8 cellular contexts compared by ENCODE assay signal in the genomic region with DNA sequence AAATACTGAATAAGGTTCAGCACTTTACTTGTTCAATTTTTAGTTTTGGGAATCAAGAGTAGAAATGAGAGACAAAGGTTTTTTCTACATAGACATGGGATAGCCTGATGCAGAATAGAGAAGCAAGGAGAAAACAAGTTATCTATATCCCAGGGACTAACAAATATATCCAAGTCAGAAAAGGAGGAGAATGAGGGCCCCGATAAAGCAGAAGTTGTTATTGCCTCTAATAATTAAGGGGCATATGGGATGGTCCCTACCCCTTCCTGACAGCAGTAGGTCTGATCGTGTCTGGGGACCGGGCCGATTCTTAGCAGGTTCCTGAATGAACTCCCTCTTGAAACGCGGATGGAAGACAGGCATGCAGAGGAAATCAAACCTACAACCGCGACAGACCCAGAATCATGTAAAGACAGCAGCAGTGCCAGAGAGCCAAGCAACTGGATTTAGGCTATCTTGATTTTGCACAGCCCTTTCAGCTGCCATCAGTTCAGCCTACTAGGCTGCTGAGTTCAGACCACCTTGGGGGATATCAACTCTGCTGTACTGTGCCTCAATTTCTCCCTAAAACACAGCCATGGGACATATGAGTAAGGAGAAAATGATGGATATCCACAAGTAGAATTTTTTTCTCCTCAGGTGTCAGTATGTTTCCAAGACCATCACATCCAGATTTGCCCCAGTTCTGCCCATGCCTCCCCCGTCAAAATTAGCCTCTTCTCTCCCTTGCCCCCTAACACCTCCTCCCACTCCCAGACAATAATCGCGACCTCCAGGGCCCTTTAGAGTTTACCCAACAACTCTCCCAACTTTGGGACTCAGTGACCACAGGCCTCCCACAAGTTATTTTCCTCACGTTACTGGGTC. TPM values are rescaled to one million over a fixed set of nuclear protein-coding genes. Genes with fewer than 3 reads are reported as not detected.
DNase-seq lines count a peak whose midpoint lies in the region; ATAC-seq and TF ChIP-seq lines count a peak whose summit lies in the region.

No MANE protein-coding gene starts in this region.

- no peaks in the 10 kb centered on the region for H3K4me1 ChIP-seq in iPS-15b (ENCODE audit: control insufficient read depth, insufficient read depth, low read length)
- H3K4me1 ChIP-seq in suprapubic skin = peaks cover 16% of the 10 kb centered on the region

- no peaks in the 10 kb centered on the region for H3K27me3 ChIP-seq in iPS-15b (ENCODE audit: control insufficient read depth, insufficient read depth, low read length)
- H3K27me3 ChIP-seq in suprapubic skin = no peaks in the 10 kb centered on the region

- no peaks in the 10 kb centered on the region for H3K27me3 Mint-ChIP-seq in activated CD4-positive, alpha-beta T cell treated with anti-CD3 and anti-CD28 coated beads, Interleukin-2, amount 10 ng/mL, durations not matched to agents 24 days and 14 days
- H3K27me3 Mint-ChIP-seq in CD14-positive monocyte (ENCODE audit: low read depth in 3 of 3) = no peaks in the 10 kb centered on the region

- H3K9me3 ChIP-seq in iPS-15b (ENCODE audit: control insufficient read depth, insufficient read depth, low read length) (no peaks in the 10 kb centered on the region), suprapubic skin (no peaks in the 10 kb centered on the region)

- intact Hi-C loops in activated CD4-positive, alpha-beta T cell treated with anti-CD3 and anti-CD28 coated beads, Interleukin-2, amount 10 ng/mL, durations not matched to agents 24 days and 14 days (cut with micrococcal nuclease) = loop anchor here (1.0 to 5.0 kb wide), 9 partner anchors 9 to 374 kb away; a partner anchor contains a TSS
- intact Hi-C loops in CD14-positive monocyte (cut with micrococcal nuclease) = loop anchor here in 1 of 2 donors (1.0 to 10.0 kb wide), 2 partner anchors 9 to 1186 kb away; a partner anchor contains a TSS

- H3K36me3 Mint-ChIP-seq in activated CD4-positive, alpha-beta T cell treated with anti-CD3 and anti-CD28 coated beads, Interleukin-2, amount 10 ng/mL, durations not matched to agents 24 days and 14 days (ENCODE audit: low read depth) = peaks cover 38% of the 10 kb centered on the region
- H3K36me3 Mint-ChIP-seq in CD14-positive monocyte = peaks cover 33 to 41% of the 10 kb centered on the region in 2 donors

- no peak for TF ChIP-seq EP300 in suprapubic skin (IDR thresholded peaks at IDR 0.05)

- peak overlapping the region; percentile 97 for H3K4me3 ChIP-seq in WI38 (ENCODE audit: low read depth, low read length)
- H3K4me3 ChIP-seq in iPS-15b (ENCODE audit: low read depth, low read length) = peak overlapping the region; percentile 89
- H3K4me3 ChIP-seq in suprapubic skin = peak overlapping the region; percentile 65

- TF ChIP-seq POLR2A in suprapubic skin (IDR thresholded peaks at IDR 0.05) = no peak

- peak overlapping the region; percentile 86 for H3K27ac ChIP-seq in suprapubic skin

- TF ChIP-seq CTCF in WI38 (IDR thresholded peaks at IDR 0.05; ENCODE audit: low read depth, low read length) = no peak
- TF ChIP-seq CTCF in suprapubic skin (IDR thresholded peaks at IDR 0.05) = no peak
- no peak for TF ChIP-seq CTCF in CD14-positive monocyte (IDR thresholded peaks at IDR 0.05)

- H3K9me3 Mint-ChIP-seq in activated CD4-positive, alpha-beta T cell treated with anti-CD3 and anti-CD28 coated beads, Interleukin-2, amount 10 ng/mL, durations not matched to agents 24 days and 14 days = no peaks in the 10 kb centered on the region
- H3K9me3 Mint-ChIP-seq in CD14-positive monocyte = no peaks in the 10 kb centered on the region

- WGBS in suprapubic skin = 16% methylated on average over 12 of the region's 12 CpGs

- H3K36me3 ChIP-seq in iPS-15b (ENCODE audit: control insufficient read depth, insufficient read depth, low read length) (peaks cover 19% of the 10 kb centered on the region), suprapubic skin (peaks cover 31% of the 10 kb centered on the region)

- H3K4me3 Mint-ChIP-seq in activated CD4-positive, alpha-beta T cell treated with anti-CD3 and anti-CD28 coated beads, Interleukin-2, amount 10 ng/mL, durations not matched to agents 24 days and 14 days = no peak overlapping the region
- no peak overlapping the region for H3K4me3 Mint-ChIP-seq in CD14-positive monocyte

- H3K4me1 Mint-ChIP-seq in activated CD4-positive, alpha-beta T cell treated with anti-CD3 and anti-CD28 coated beads, Interleukin-2, amount 10 ng/mL, durations not matched to agents 24 days and 14 days = peaks cover 23% of the 10 kb centered on the region
- H3K4me1 Mint-ChIP-seq in CD14-positive monocyte = peaks cover 8% of the 10 kb centered on the region

- DNase-seq in activated CD4-positive, alpha-beta T cell treated with anti-CD3 and anti-CD28 coated beads, Interleukin-2, amount 10 ng/mL, durations not matched to agents 24 days and 14 days = peak; percentile 74
- no peak for DNase-seq in activated CD4-positive, alpha-beta T cell treated with anti-CD3 and anti-CD28 coated beads, Interleukin-2, amount 50 U/mL, for 4 hours
- DNase-seq in suprapubic skin (ENCODE audit: low spot score in 2 of 2) (no peak), CD14-positive monocyte (ENCODE audit: low spot score) (no peak), pons (ENCODE audit: low spot score) (no peak)

- H3K9ac ChIP-seq in iPS-15b (ENCODE audit: low read depth, low read length) = peak overlapping the region; percentile 87

- ATAC-seq in GM18517 (IDR thresholded peaks at IDR 0.05; ENCODE audit: unreplicated experiment) = no peak

- no peak overlapping the region for H3K27ac Mint-ChIP-seq in activated CD4-positive, alpha-beta T cell treated with anti-CD3 and anti-CD28 coated beads, Interleukin-2, amount 10 ng/mL, durations not matched to agents 24 days and 14 days
- peak overlapping the region in 2 of 7 donors; percentile 28 to 85 for H3K27ac Mint-ChIP-seq in CD14-positive monocyte

RNA-seq across cellular contexts. Expression of a gene that starts 0.7 kb away (rescaled TPM):
- 198 and 200 TPM in 2 replicates for total RNA-seq in activated CD4-positive, alpha-beta T cell treated with anti-CD3 and anti-CD28 coated beads, Interleukin-2, amount 10 ng/mL, durations not matched to agents 24 days and 14 days
- total RNA-seq in suprapubic skin = 10 to 100 TPM; 44.0 to 58.4 (median 50.3) TPM
- polyA plus RNA-seq in CD14-positive monocyte = 10 to 100 TPM; 44.1 to 44.4 TPM

RNA-seq across cellular contexts. Expression of a gene that starts 9.5 kb away (rescaled TPM):
- 82.7 and 90.2 TPM in 2 replicates for total RNA-seq in activated CD4-positive, alpha-beta T cell treated with anti-CD3 and anti-CD28 coated beads, Interleukin-2, amount 10 ng/mL, durations not matched to agents 24 days and 14 days
- total RNA-seq in suprapubic skin = 100 to 1,000 TPM in 1 of 4 donors, 10 to 100 TPM in 3; 64.5 to 104 (median 93.0) TPM
- polyA plus RNA-seq in CD14-positive monocyte = 10 to 100 TPM; 85.7 to 89.7 TPM

RNA-seq across cellular contexts. Expression of a gene that starts 28.4 kb away (rescaled TPM):
- total RNA-seq in activated CD4-positive, alpha-beta T cell treated with anti-CD3 and anti-CD28 coated beads, Interleukin-2, amount 10 ng/mL, durations not matched to agents 24 days and 14 days = 59.4 and 63.1 TPM in 2 replicates
- total RNA-seq in suprapubic skin = 100 to 1,000 TPM in 2 of 4 donors, 10 to 100 TPM in 2; 43.1 to 119 (median 96.3) TPM
- 10 to 100 TPM; 57.3 to 79.7 TPM for polyA plus RNA-seq in CD14-positive monocyte

RNA-seq across cellular contexts. Expression of a gene that starts 45.4 kb away (rescaled TPM):
- total RNA-seq in activated CD4-positive, alpha-beta T cell treated with anti-CD3 and anti-CD28 coated beads, Interleukin-2, amount 10 ng/mL, durations not matched to agents 24 days and 14 days = 0.28 and 0.33 TPM in 2 replicates
- 1 to 10 TPM in 2 of 4 donors, under 1 TPM in 2; 0.89 to 5.4 (median 1.2) TPM for total RNA-seq in suprapubic skin
- not detected for polyA plus RNA-seq in CD14-positive monocyte

RNA-seq across cellular contexts. Expression of a gene that starts 53.9 kb away (rescaled TPM):
- 2.4 and 2.7 TPM in 2 replicates for total RNA-seq in activated CD4-positive, alpha-beta T cell treated with anti-CD3 and anti-CD28 coated beads, Interleukin-2, amount 10 ng/mL, durations not matched to agents 24 days and 14 days
- total RNA-seq in suprapubic skin = 100 to 1,000 TPM in 1 of 4 donors, 10 to 100 TPM in 3; 66.0 to 120 (median 79.2) TPM
- polyA plus RNA-seq in CD14-positive monocyte = not detected
